ENCODE assay signal across 1 cellular context in genomic region chr16:70750893-70751467, GRCh38.
TF ChIP-seq lines count a peak whose summit lies in the region.

No MANE protein-coding gene starts in this region.

TF ChIP-seq in GM23338, 12 proteins besides CTCF, POLR2A, EP300 and RAD21 (continued from another document):
- TF ChIP-seq STAT1 (IDR thresholded peaks at IDR 0.05; ENCODE audit: unreplicated experiment) (no peak), ZNF331 (CRISPR knock-in tag; IDR thresholded peaks at IDR 0.05; ENCODE audit: low read depth) (no peak), ZNF462 (CRISPR knock-in tag; IDR thresholded peaks at IDR 0.05) (no peak), CREB1 (CRISPR knock-in tag; IDR thresholded peaks at IDR 0.05; ENCODE audit: low read depth) (no peak), EZH2phosphoT487 (IDR thresholded peaks at IDR 0.05; ENCODE audit: unreplicated experiment) (no peak)
- TF ChIP-seq, protein P1, sequence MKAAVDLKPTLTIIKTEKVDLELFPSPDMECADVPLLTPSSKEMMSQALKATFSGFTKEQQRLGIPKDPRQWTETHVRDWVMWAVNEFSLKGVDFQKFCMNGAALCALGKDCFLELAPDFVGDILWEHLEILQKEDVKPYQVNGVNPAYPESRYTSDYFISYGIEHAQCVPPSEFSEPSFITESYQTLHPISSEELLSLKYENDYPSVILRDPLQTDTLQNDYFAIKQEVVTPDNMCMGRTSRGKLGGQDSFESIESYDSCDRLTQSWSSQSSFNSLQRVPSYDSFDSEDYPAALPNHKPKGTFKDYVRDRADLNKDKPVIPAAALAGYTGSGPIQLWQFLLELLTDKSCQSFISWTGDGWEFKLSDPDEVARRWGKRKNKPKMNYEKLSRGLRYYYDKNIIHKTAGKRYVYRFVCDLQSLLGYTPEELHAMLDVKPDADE (IDR thresholded peaks at IDR 0.05), result no peak
- TF ChIP-seq, protein P2, sequence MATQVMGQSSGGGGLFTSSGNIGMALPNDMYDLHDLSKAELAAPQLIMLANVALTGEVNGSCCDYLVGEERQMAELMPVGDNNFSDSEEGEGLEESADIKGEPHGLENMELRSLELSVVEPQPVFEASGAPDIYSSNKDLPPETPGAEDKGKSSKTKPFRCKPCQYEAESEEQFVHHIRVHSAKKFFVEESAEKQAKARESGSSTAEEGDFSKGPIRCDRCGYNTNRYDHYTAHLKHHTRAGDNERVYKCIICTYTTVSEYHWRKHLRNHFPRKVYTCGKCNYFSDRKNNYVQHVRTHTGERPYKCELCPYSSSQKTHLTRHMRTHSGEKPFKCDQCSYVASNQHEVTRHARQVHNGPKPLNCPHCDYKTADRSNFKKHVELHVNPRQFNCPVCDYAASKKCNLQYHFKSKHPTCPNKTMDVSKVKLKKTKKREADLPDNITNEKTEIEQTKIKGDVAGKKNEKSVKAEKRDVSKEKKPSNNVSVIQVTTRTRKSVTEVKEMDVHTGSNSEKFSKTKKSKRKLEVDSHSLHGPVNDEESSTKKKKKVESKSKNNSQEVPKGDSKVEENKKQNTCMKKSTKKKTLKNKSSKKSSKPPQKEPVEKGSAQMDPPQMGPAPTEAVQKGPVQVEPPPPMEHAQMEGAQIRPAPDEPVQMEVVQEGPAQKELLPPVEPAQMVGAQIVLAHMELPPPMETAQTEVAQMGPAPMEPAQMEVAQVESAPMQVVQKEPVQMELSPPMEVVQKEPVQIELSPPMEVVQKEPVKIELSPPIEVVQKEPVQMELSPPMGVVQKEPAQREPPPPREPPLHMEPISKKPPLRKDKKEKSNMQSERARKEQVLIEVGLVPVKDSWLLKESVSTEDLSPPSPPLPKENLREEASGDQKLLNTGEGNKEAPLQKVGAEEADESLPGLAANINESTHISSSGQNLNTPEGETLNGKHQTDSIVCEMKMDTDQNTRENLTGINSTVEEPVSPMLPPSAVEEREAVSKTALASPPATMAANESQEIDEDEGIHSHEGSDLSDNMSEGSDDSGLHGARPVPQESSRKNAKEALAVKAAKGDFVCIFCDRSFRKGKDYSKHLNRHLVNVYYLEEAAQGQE (IDR thresholded peaks at IDR 0.05; ENCODE audit: unreplicated experiment), result no peak
